In genomic region chr11:114400974-114401223, GRCh38 we compare ENCODE assay signal across 8 cellular contexts. TPM values are rescaled to one million over a fixed set of nuclear protein-coding genes. Genes with fewer than 3 reads are reported as not detected.
DNase-seq lines count a peak whose midpoint lies in the region; ATAC-seq, FAIRE-seq and TF ChIP-seq lines count a peak whose summit lies in the region.

No MANE protein-coding gene starts in this region.

- no peaks in the 10 kb centered on the region for H3K9me3 ChIP-seq in sigmoid colon

- H3K27ac ChIP-seq in VCaP: peak overlapping the region; percentile 98
- peak overlapping the region; percentile 91 to 97 (median 92) for H3K27ac ChIP-seq in sigmoid colon

- H3K4me1 ChIP-seq in sigmoid colon: peaks cover 0 to 57% (median 50%) of the 10 kb centered on the region in 4 donors

- no peaks in the 10 kb centered on the region for H3K27me3 ChIP-seq in sigmoid colon

- TF ChIP-seq CTCF in GM12865 (IDR thresholded peaks at IDR 0.05; ENCODE audit: insufficient read depth, low read depth, low read length, missing control alignments) (no peak), VCaP (conservative IDR thresholded peaks at IDR 0.05) (no peak), fibroblast of villous mesenchyme (IDR thresholded peaks at IDR 0.05; ENCODE audit: insufficient read depth, low read depth, low read length) (no peak), sigmoid colon (IDR thresholded peaks at IDR 0.05) (peak in 1 of 4 experiments; percentile 5)

- 0 to 1% methylated on average over 3 of the region's 3 CpGs for WGBS in sigmoid colon, 2 donors

- FAIRE-seq in frontal cortex (lab: Jason Lieb, UNC): no peak

- no peak for TF ChIP-seq EP300 in sigmoid colon (IDR thresholded peaks at IDR 0.05)

- DNase-seq in GM12865 (ENCODE audit: low read depth): no peak
- no peak for DNase-seq in fibroblast of villous mesenchyme (ENCODE audit: low read depth)
- no peak for DNase-seq in sigmoid colon
- no peak for DNase-seq in SW 1271 (lab: John Stamatoyannopoulos, UW)
- DNase-seq in germinal center (ENCODE audit: low spot score): no peak
- no peak for DNase-seq in frontal cortex (ENCODE audit: low spot score in 2 of 2)

- H3K4me3 ChIP-seq in GM12865 (ENCODE audit: low read depth, low read length) (peak overlapping the region; percentile 80), fibroblast of villous mesenchyme (ENCODE audit: low read depth, low read length) (peak overlapping the region; percentile 90), sigmoid colon (peak overlapping the region; percentile 64 to 86 (median 79))

- ATAC-seq in HG03521 (IDR thresholded peaks at IDR 0.05; ENCODE audit: unreplicated experiment): no peak

- no peak for TF ChIP-seq POLR2A in sigmoid colon (IDR thresholded peaks at IDR 0.05)

- H3K36me3 ChIP-seq in sigmoid colon: peaks cover 0 to 14% (median 1%) of the 10 kb centered on the region in 4 donors

- intact Hi-C loops in sigmoid colon (cut with DNase I): loop anchor here (1.0 to 10.0 kb wide), 3 partner anchors 38 to 526 kb away; partner anchors contain the start of genes NNMT, REXO2 and USP28

RNA-seq across cellular contexts. Expression of gene RBM7, which starts 0.4 kb away (rescaled TPM):
- 30.6 and 53.1 TPM in 2 replicates for total RNA-seq in fibroblast of villous mesenchyme
- total RNA-seq in sigmoid colon: 10 to 100 TPM; 20.5 to 34.4 (median 28.8) TPM
- 10 to 100 TPM; 21.3 to 36.3 (median 27.0) TPM for polyA plus RNA-seq in sigmoid colon
- 25.7 TPM for total RNA-seq in frontal cortex

RNA-seq across cellular contexts. Expression of gene C11orf71, which starts 0.6 kb away (rescaled TPM):
- 2.9 and 3.5 TPM in 2 replicates for total RNA-seq in fibroblast of villous mesenchyme
- 1 to 10 TPM; 5.0 to 7.6 (median 6.4) TPM for total RNA-seq in sigmoid colon
- polyA plus RNA-seq in sigmoid colon: 10 to 100 TPM in 2 of 3 donors, 1 to 10 TPM in 1; 9.6 to 16.4 (median 12.6) TPM
- total RNA-seq in frontal cortex: 13.9 TPM

RNA-seq across cellular contexts. Expression of gene REXO2, which starts 38.4 kb away (rescaled TPM):
- total RNA-seq in fibroblast of villous mesenchyme: 166 and 174 TPM in 2 replicates
- total RNA-seq in sigmoid colon: 100 to 1,000 TPM; 158 to 238 (median 200) TPM
- 10 to 100 TPM; 49.7 to 93.1 (median 55.4) TPM for polyA plus RNA-seq in sigmoid colon
- total RNA-seq in frontal cortex: 32.2 TPM
